Comparison of ENCODE assay signal across 9 cellular contexts in genomic region chr7:66055321-66055956, GRCh38. TPM values are rescaled to one million over a fixed set of nuclear protein-coding genes. Genes with fewer than 3 reads are reported as not detected.
DNase-seq lines count a peak whose midpoint lies in the region; ATAC-seq and TF ChIP-seq lines count a peak whose summit lies in the region.
"Had no signal": no experiment of that assay in that cellular context is flagged by ENCODE, and none has a peak within 500 bp of the region (broad histone marks: within the 10 kb centered on the region; RNA-seq: fewer than 3 reads in every experiment).

No MANE protein-coding gene starts in this region.

- no peak overlapping the region for H3K27ac ChIP-seq in heart right ventricle

- no peaks in the 10 kb centered on the region for H3K9me3 ChIP-seq in heart right ventricle

- peak; percentile 47 for ATAC-seq in GM18519 (IDR thresholded peaks at IDR 0.05; ENCODE audit: low FRiP score, unreplicated experiment)
- ATAC-seq in GM21576 (IDR thresholded peaks at IDR 0.05; ENCODE audit: unreplicated experiment) = peak; percentile 64
- peak; percentile 57 for ATAC-seq in HG03280 (IDR thresholded peaks at IDR 0.05; ENCODE audit: unreplicated experiment)
- ATAC-seq in heart right ventricle = no peak

- intact Hi-C loops in heart right ventricle (cut with DNase I) = no loop called here

- no peaks in the 10 kb centered on the region for H3K27me3 Mint-ChIP-seq in T-helper 2 cell treated with Interferon-gamma antibody and Interleukin-4, amounts not matched to agents 5 μg/mL and 100 μg/mL, for 36 hours (ENCODE audit: low read depth)
- no peaks in the 10 kb centered on the region for H3K27me3 Mint-ChIP-seq in activated T-cell treated with anti-CD3 and anti-CD28 coated beads, Interleukin-2, amount 50 U/mL, for 24 hours

- H3K9me3 Mint-ChIP-seq in T-helper 2 cell treated with Interferon-gamma antibody and Interleukin-4, amounts not matched to agents 5 μg/mL and 100 μg/mL, for 36 hours = no peaks in the 10 kb centered on the region
- H3K9me3 Mint-ChIP-seq in activated T-cell treated with anti-CD3 and anti-CD28 coated beads, Interleukin-2, amount 50 U/mL, for 24 hours = no peaks in the 10 kb centered on the region

- H3K4me3 Mint-ChIP-seq in T-helper 2 cell treated with Interferon-gamma antibody and Interleukin-4, amounts not matched to agents 5 μg/mL and 100 μg/mL, for 36 hours = no peak overlapping the region
- H3K4me3 Mint-ChIP-seq in activated T-cell treated with anti-CD3 and anti-CD28 coated beads, Interleukin-2, amount 50 U/mL, for 24 hours = no peak overlapping the region

- WGBS in heart right ventricle, 2 donors = 89 to 93% methylated on average over 9 of the region's 9 CpGs

- no peaks in the 10 kb centered on the region for H3K36me3 ChIP-seq in heart right ventricle

- no peak overlapping the region for H3K27ac Mint-ChIP-seq in T-helper 2 cell treated with Interferon-gamma antibody and Interleukin-4, amounts not matched to agents 5 μg/mL and 100 μg/mL, for 36 hours
- H3K27ac Mint-ChIP-seq in activated T-cell treated with anti-CD3 and anti-CD28 coated beads, Interleukin-2, amount 50 U/mL, for 24 hours = no peak overlapping the region

- H3K4me1 Mint-ChIP-seq in T-helper 2 cell treated with Interferon-gamma antibody and Interleukin-4, amounts not matched to agents 5 μg/mL and 100 μg/mL, for 36 hours (ENCODE audit: low read depth) = peaks cover 2% of the 10 kb centered on the region
- H3K4me1 Mint-ChIP-seq in activated T-cell treated with anti-CD3 and anti-CD28 coated beads, Interleukin-2, amount 50 U/mL, for 24 hours (ENCODE audit: low read depth) = peaks cover 6% of the 10 kb centered on the region

- no peaks in the 10 kb centered on the region for H3K36me3 Mint-ChIP-seq in T-helper 2 cell treated with Interferon-gamma antibody and Interleukin-4, amounts not matched to agents 5 μg/mL and 100 μg/mL, for 36 hours (ENCODE audit: low read depth)
- no peaks in the 10 kb centered on the region for H3K36me3 Mint-ChIP-seq in activated T-cell treated with anti-CD3 and anti-CD28 coated beads, Interleukin-2, amount 50 U/mL, for 24 hours (ENCODE audit: low read depth)

- peaks cover 0 to 7% (median 0%) of the 10 kb centered on the region in 9 donors for H3K4me1 ChIP-seq in heart right ventricle

- peak; percentile 28 for DNase-seq in fibroblast of the conjunctiva (ENCODE audit: low read depth)
- DNase-seq in heart right ventricle = no peak
- no peak for DNase-seq in T-helper 2 cell treated with Interferon-gamma antibody and Interleukin-4, amounts not matched to agents 5 μg/mL and 100 μg/mL, for 36 hours (ENCODE audit: low spot score)
- DNase-seq in activated T-cell treated with anti-CD3 and anti-CD28 coated beads, Interleukin-2, amount 50 U/mL, for 24 hours = no peak
- no peak for DNase-seq in activated CD8-positive, alpha-beta memory T cell treated with anti-CD3 and anti-CD28 coated beads, Interleukin-2, amount 50 U/mL, for 48 hours
- DNase-seq: activated CD4-positive, alpha-beta T cell treated with anti-CD3 and anti-CD28 coated beads for 4 hours had no signal

- no peak for TF ChIP-seq CTCF in heart right ventricle (IDR thresholded peaks at IDR 0.05)

- no peak overlapping the region for H3K4me3 ChIP-seq in heart right ventricle

- H3K27me3 ChIP-seq in heart right ventricle = no peaks in the 10 kb centered on the region

RNA-seq across cellular contexts. Expression of gene ASL, which starts 20.2 kb away (rescaled TPM):
- total RNA-seq in heart right ventricle = 10 to 100 TPM; 10.1 to 17.0 (median 12.8) TPM
- 10 to 100 TPM; 14.1 to 27.5 TPM for polyA plus RNA-seq in heart right ventricle

RNA-seq across cellular contexts. Expression of gene CRCP, which starts 59.2 kb away (rescaled TPM):
- 10 to 100 TPM; 15.4 to 31.1 (median 23.1) TPM for total RNA-seq in heart right ventricle
- 10 to 100 TPM; 11.3 to 16.2 TPM for polyA plus RNA-seq in heart right ventricle

Comparison
In these comparisons a context has a peak if more than half of its experiments do, and no peak if none do; other contexts are left out.
1. ATAC-seq: peak in GM18519 (single experiment), GM21576 (single experiment) and HG03280 (single experiment); none in heart right ventricle (0 of 8).